ENCODE assay signal across 36 cellular contexts in genomic region chr3:108432431-108432830, GRCh38.
"Had no signal": no experiment of that assay in that cellular context is flagged by ENCODE, and none has a peak within 500 bp of the region (broad histone marks: within the 10 kb centered on the region; RNA-seq: fewer than 3 reads in every experiment).

No MANE protein-coding gene starts in this region.

- H3K4me3 ChIP-seq: MG63 had no signal

- H3K36me3 ChIP-seq: MG63 had no signal

- DNase-seq: Kasumi-1, MG63, MM.1S, MV-4-11, NCI-H1048, NCI-H1092, NCI-H1092 treated with DMSO at 0.1 percent for 48 hours, NCI-H1105, NCI-H1105 treated with DMSO at 0.1 percent for 48 hours, NCI-H1417, NCI-H1417 treated with DMSO at 0.1 percent for 48 hours, NCI-H1436, NCI-H1436 treated with DMSO at 0.1 percent for 48 hours, NCI-H146, NCI-H1694, NCI-H1694 treated with DMSO at 0.1 percent for 48 hours, NCI-H187, NCI-H1930, NCI-H2029, NCI-H2029 treated with DMSO at 0.1 percent for 48 hours, NCI-H2081, NCI-H2081 treated with DMSO at 0.1 percent for 48 hours, NCI-H2107, NCI-H2171, NCI-H2171 treated with DMSO at 0.1 percent for 48 hours, NCI-H2227 treated with DMSO at 0.1 percent for 48 hours, NCI-H226, NCI-H345, NCI-H446, NCI-H446 treated with DMSO at 0.1 percent for 48 hours, NCI-H510A, NCI-H510A treated with DMSO at 0.1 percent for 48 hours, NCI-H524, NCI-H524 treated with DMSO at 0.1 percent for 48 hours, NCI-H526, NCI-H526 treated with DMSO at 0.1 percent for 48 hours had no signal

- H3K9me3 ChIP-seq: MG63 had no signal

- H3K27me3 ChIP-seq: MG63 had no signal
